Comparison of ENCODE assay signal across 17 cellular contexts in genomic region chr13:44003481-44003880, GRCh38.
"Had no signal": no experiment of that assay in that cellular context is flagged by ENCODE, and none has a peak within 500 bp of the region (broad histone marks: within the 10 kb centered on the region; RNA-seq: fewer than 3 reads in every experiment).

No MANE protein-coding gene starts in this region.

- H3K27me3 ChIP-seq: MG63 had no signal

- H3K36me3 ChIP-seq: MG63 had no signal

- ATAC-seq: Panc1 had no signal

- H3K9me3 ChIP-seq: MG63, SK-N-SH had no signal

- H3K4me3 ChIP-seq: MG63 had no signal

- H3K27ac ChIP-seq: RWPE1 had no signal

- H3K9ac ChIP-seq: SK-N-SH had no signal

- DNase-seq: Karpas-422, KG1, MG63, NCI-H1092, NCI-H1436, NCI-H187, NCI-H2029, NCI-H2081 treated with DMSO at 0.1 percent for 48 hours, NCI-H2227 treated with DMSO at 0.1 percent for 48 hours, NCI-H524, NCI-H526 treated with DMSO at 0.1 percent for 48 hours, NCI-H774, SHP77, SK-N-SH, SW 1271 had no signal
